In the genomic region with DNA sequence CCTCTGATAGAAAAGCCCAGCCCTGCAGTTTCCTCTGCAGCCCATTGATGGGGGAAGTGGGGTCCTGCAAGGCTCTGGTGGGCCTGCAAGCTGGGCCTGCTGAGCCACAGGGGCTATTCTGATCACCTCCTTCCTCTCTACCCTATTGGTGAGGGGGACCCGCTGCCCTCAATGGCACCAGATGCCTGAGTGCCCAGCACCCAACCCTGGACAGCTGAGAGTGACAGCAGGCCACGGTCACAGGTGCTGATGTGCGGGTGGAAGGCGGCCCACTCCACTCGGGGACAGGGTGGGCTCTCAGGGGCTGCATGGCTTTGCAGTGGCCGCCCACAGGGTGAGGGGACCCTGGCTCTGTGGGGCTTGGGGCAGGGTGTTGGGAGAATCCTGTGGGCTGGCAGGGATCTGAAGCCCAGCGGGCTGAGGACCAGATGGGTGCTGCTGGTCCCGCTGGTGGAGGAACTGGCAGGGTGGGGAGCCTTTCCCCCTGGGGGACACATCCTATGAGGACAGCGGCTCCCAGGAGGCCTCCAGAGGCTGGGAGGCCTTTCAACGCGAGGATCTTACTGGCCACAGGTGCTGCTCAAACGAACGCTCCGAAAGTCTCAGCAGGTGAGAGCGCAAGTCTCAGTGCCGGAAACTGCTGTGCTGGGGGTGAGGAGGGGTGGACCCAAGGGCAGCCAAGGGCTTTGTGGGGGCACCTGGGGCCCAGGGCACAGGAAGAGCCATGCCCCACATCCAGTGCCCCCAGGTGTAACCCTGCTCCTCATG, we compare ENCODE assay signal across 21 cellular contexts. TPM values are rescaled to one million over a fixed set of nuclear protein-coding genes. Genes with fewer than 3 reads are reported as not detected.
DNase-seq lines count a peak whose midpoint lies in the region; ATAC-seq and TF ChIP-seq lines count a peak whose summit lies in the region.
"Had no signal": no experiment of that assay in that cellular context is flagged by ENCODE, and none has a peak within 500 bp of the region (broad histone marks: within the 10 kb centered on the region; RNA-seq: fewer than 3 reads in every experiment).

No MANE protein-coding gene starts in this region.

- H3K36me3 ChIP-seq in mesenchymal stem cell (ENCODE audit: control insufficient read depth in 1 of 2, insufficient read depth in 2 of 2, low read depth in 1 of 2, low read length in 2 of 2), result no peaks in the 10 kb centered on the region
- H3K36me3 ChIP-seq in upper lobe of right lung, result no peaks in the 10 kb centered on the region
- H3K36me3 ChIP-seq: BLaER1, spleen, uterus had no signal

- H2BK12ac ChIP-seq in mesenchymal stem cell (ENCODE audit: low read length in 2 of 2), result no peak overlapping the region

- H3K14ac ChIP-seq in mesenchymal stem cell (ENCODE audit: low read length in 2 of 2), result no peak overlapping the region

- H3K36me3 Mint-ChIP-seq in activated CD4-positive, alpha-beta memory T cell treated with anti-CD3 and anti-CD28 coated beads, Interleukin-2, amount 10 ng/mL, durations not matched to agents 7 days and 5 days (ENCODE audit: low read depth), result no peaks in the 10 kb centered on the region
- no peaks in the 10 kb centered on the region for H3K36me3 Mint-ChIP-seq in activated CD4-positive, alpha-beta memory T cell treated with anti-CD3 and anti-CD28 coated beads for 36 hours
- no peaks in the 10 kb centered on the region for H3K36me3 Mint-ChIP-seq in activated CD8-positive, alpha-beta memory T cell treated with anti-CD3 and anti-CD28 coated beads, Interleukin-2, amount 10 ng/mL, durations not matched to agents 7 days and 5 days
- H3K36me3 Mint-ChIP-seq: activated naive CD4-positive, alpha-beta T cell treated with anti-CD3 and anti-CD28 coated beads, Interleukin-2, amount 50 U/mL, for 24 hours had no signal

- no peak overlapping the region for H3K27ac Mint-ChIP-seq in activated CD4-positive, alpha-beta memory T cell treated with anti-CD3 and anti-CD28 coated beads, Interleukin-2, amount 10 ng/mL, durations not matched to agents 7 days and 5 days
- H3K27ac Mint-ChIP-seq in activated CD4-positive, alpha-beta memory T cell treated with anti-CD3 and anti-CD28 coated beads for 36 hours, result no peak overlapping the region
- H3K27ac Mint-ChIP-seq in activated CD8-positive, alpha-beta memory T cell treated with anti-CD3 and anti-CD28 coated beads, Interleukin-2, amount 10 ng/mL, durations not matched to agents 7 days and 5 days, result no peak overlapping the region
- H3K27ac Mint-ChIP-seq: activated B cell treated with CpG ODN at 0.5 μM for 24 hours; activated CD8-positive, alpha-beta T cell treated with anti-CD3 and anti-CD28 coated beads, Interleukin-2, amount 10 ng/mL, durations not matched to agents 7 days and 5 days; activated naive CD4-positive, alpha-beta T cell treated with anti-CD3 and anti-CD28 coated beads, Interleukin-2, amount 50 U/mL, for 24 hours; activated T-cell treated with anti-CD3 and anti-CD28 coated beads, Interleukin-2, amount 50 U/mL, for 72 hours; nephron progenitor cell had no signal

- intact Hi-C loops in activated CD4-positive, alpha-beta memory T cell treated with anti-CD3 and anti-CD28 coated beads for 36 hours (cut with micrococcal nuclease), result no loop called here
- intact Hi-C loops in upper lobe of right lung (cut with DNase I), result no loop called here

- no peak overlapping the region for H3K18ac ChIP-seq in mesenchymal stem cell (ENCODE audit: low read depth in 1 of 2, low read length in 2 of 2)

- 82% methylated on average over 16 of the region's 16 CpGs for WGBS in mesenchymal stem cell

- H4K8ac ChIP-seq in mesenchymal stem cell (ENCODE audit: low read length), result no peak overlapping the region

- peak overlapping the region; percentile 11 for H2AK5ac ChIP-seq in mesenchymal stem cell (ENCODE audit: low read length, severe bottlenecking)

- H3K9me3 ChIP-seq in mesenchymal stem cell (ENCODE audit: control insufficient read depth, low read length) (no peaks in the 10 kb centered on the region), upper lobe of right lung (no peaks in the 10 kb centered on the region)
- H3K9me3 ChIP-seq: BLaER1, spleen, uterus had no signal

- TF ChIP-seq CTCF in upper lobe of right lung (IDR thresholded peaks at IDR 0.05), result no peak

- H3K4me2 ChIP-seq in mesenchymal stem cell (ENCODE audit: low read length, poor library complexity, severe bottlenecking), result no peak overlapping the region
- H3K4me2 ChIP-seq: BLaER1 had no signal

- peak; percentile 4 for DNase-seq in activated CD4-positive, alpha-beta memory T cell treated with anti-CD3 and anti-CD28 coated beads, Interleukin-2, amount 10 ng/mL, durations not matched to agents 7 days and 5 days
- DNase-seq in activated CD4-positive, alpha-beta memory T cell treated with anti-CD3 and anti-CD28 coated beads for 36 hours, result no peak
- DNase-seq in activated CD8-positive, alpha-beta memory T cell treated with anti-CD3 and anti-CD28 coated beads, Interleukin-2, amount 10 ng/mL, durations not matched to agents 7 days and 5 days, result peak; percentile 33
- DNase-seq in mesenchymal stem cell, result no peak
- DNase-seq in upper lobe of right lung, result no peak
- DNase-seq in NCI-H748 treated with DMSO at 0.1 percent for 48 hours (lab: John Stamatoyannopoulos, UW), result no peak
- DNase-seq in DMS114 treated with DMSO at 0.1 percent for 48 hours (lab: John Stamatoyannopoulos, UW; ENCODE audit: unreplicated experiment), result no peak
- no peak for DNase-seq in NCI-H524 (lab: John Stamatoyannopoulos, UW)
- DNase-seq: 8988T; activated B cell treated with CpG ODN at 0.5 μM for 24 hours; activated CD8-positive, alpha-beta T cell treated with anti-CD3 and anti-CD28 coated beads, Interleukin-2, amount 10 ng/mL, durations not matched to agents 7 days and 5 days; activated T-cell treated with anti-CD3 and anti-CD28 coated beads, Interleukin-2, amount 50 U/mL, for 72 hours; effector memory CD4-positive, alpha-beta T cell; NCI-H1417; NCI-H69; nephron progenitor cell; spleen; T-helper 2 cell had no signal

- H3K79me1 ChIP-seq in mesenchymal stem cell (replicated peaks; ENCODE audit: low read length, poor library complexity, severe bottlenecking), result no peaks in the 10 kb centered on the region

- no peaks in the 10 kb centered on the region for H3K4me1 Mint-ChIP-seq in activated CD4-positive, alpha-beta memory T cell treated with anti-CD3 and anti-CD28 coated beads, Interleukin-2, amount 10 ng/mL, durations not matched to agents 7 days and 5 days
- H3K4me1 Mint-ChIP-seq in activated CD4-positive, alpha-beta memory T cell treated with anti-CD3 and anti-CD28 coated beads for 36 hours (ENCODE audit: low read depth), result no peaks in the 10 kb centered on the region
- H3K4me1 Mint-ChIP-seq in activated CD8-positive, alpha-beta memory T cell treated with anti-CD3 and anti-CD28 coated beads, Interleukin-2, amount 10 ng/mL, durations not matched to agents 7 days and 5 days, result no peaks in the 10 kb centered on the region
- H3K4me1 Mint-ChIP-seq: activated B cell treated with CpG ODN at 0.5 μM for 24 hours; activated naive CD4-positive, alpha-beta T cell treated with anti-CD3 and anti-CD28 coated beads, Interleukin-2, amount 50 U/mL, for 24 hours had no signal

- H2BK15ac ChIP-seq in mesenchymal stem cell (ENCODE audit: low read depth, poor library complexity, severe bottlenecking), result no peak overlapping the region

- H3K4me3 ChIP-seq in mesenchymal stem cell (ENCODE audit: insufficient read depth in 1 of 2, low read depth in 1 of 2, low read length in 2 of 2), result no peak overlapping the region
- no peak overlapping the region for H3K4me3 ChIP-seq in upper lobe of right lung
- H3K4me3 ChIP-seq: BLaER1, spleen, uterus had no signal

- POLR2A ChIA-PET in activated CD4-positive, alpha-beta memory T cell treated with anti-CD3 and anti-CD28 coated beads, Interleukin-2, amount 10 ng/mL, durations not matched to agents 7 days and 5 days (lab: Charles Lee), result no interaction called here
- POLR2A ChIA-PET in activated CD4-positive, alpha-beta memory T cell treated with anti-CD3 and anti-CD28 coated beads for 36 hours (lab: Charles Lee), result no interaction called here

- H3K23ac ChIP-seq in mesenchymal stem cell (ENCODE audit: low read length in 2 of 2), result no peak overlapping the region

- peaks cover 3 to 21% of the 10 kb centered on the region in 2 experiments for H3K27me3 ChIP-seq in mesenchymal stem cell (ENCODE audit: control insufficient read depth in 1 of 2, insufficient read depth in 1 of 2, low read length in 2 of 2)
- H3K27me3 ChIP-seq in upper lobe of right lung, result no peaks in the 10 kb centered on the region
- H3K27me3 ChIP-seq: BLaER1, uterus had no signal

- H3K9me3 Mint-ChIP-seq in activated CD4-positive, alpha-beta memory T cell treated with anti-CD3 and anti-CD28 coated beads, Interleukin-2, amount 10 ng/mL, durations not matched to agents 7 days and 5 days, result no peaks in the 10 kb centered on the region
- no peaks in the 10 kb centered on the region for H3K9me3 Mint-ChIP-seq in activated CD4-positive, alpha-beta memory T cell treated with anti-CD3 and anti-CD28 coated beads for 36 hours
- H3K9me3 Mint-ChIP-seq in activated CD8-positive, alpha-beta memory T cell treated with anti-CD3 and anti-CD28 coated beads, Interleukin-2, amount 10 ng/mL, durations not matched to agents 7 days and 5 days (ENCODE audit: low read depth), result no peaks in the 10 kb centered on the region
- H3K9me3 Mint-ChIP-seq: activated B cell treated with CpG ODN at 0.5 μM for 24 hours; activated naive CD4-positive, alpha-beta T cell treated with anti-CD3 and anti-CD28 coated beads, Interleukin-2, amount 50 U/mL, for 24 hours; activated T-cell treated with anti-CD3 and anti-CD28 coated beads, Interleukin-2, amount 50 U/mL, for 72 hours; nephron progenitor cell had no signal

- H2BK120ac ChIP-seq in mesenchymal stem cell (ENCODE audit: low read depth, low read length), result no peak overlapping the region

- no peak overlapping the region for H2AFZ ChIP-seq in mesenchymal stem cell (ENCODE audit: low read depth, low read length)

- H3K27ac ChIP-seq in mesenchymal stem cell (ENCODE audit: low read length, poor library complexity, severe bottlenecking), result no peak overlapping the region
- H3K27ac ChIP-seq in upper lobe of right lung, result peak overlapping the region; percentile 73
- H3K27ac ChIP-seq: BLaER1, spleen, uterus had no signal

- no peak overlapping the region for H3K4me3 Mint-ChIP-seq in activated CD4-positive, alpha-beta memory T cell treated with anti-CD3 and anti-CD28 coated beads, Interleukin-2, amount 10 ng/mL, durations not matched to agents 7 days and 5 days
- no peak overlapping the region for H3K4me3 Mint-ChIP-seq in activated CD4-positive, alpha-beta memory T cell treated with anti-CD3 and anti-CD28 coated beads for 36 hours
- no peak overlapping the region for H3K4me3 Mint-ChIP-seq in activated CD8-positive, alpha-beta memory T cell treated with anti-CD3 and anti-CD28 coated beads, Interleukin-2, amount 10 ng/mL, durations not matched to agents 7 days and 5 days
- H3K4me3 Mint-ChIP-seq: activated B cell treated with CpG ODN at 0.5 μM for 24 hours; activated CD8-positive, alpha-beta T cell treated with anti-CD3 and anti-CD28 coated beads, Interleukin-2, amount 10 ng/mL, durations not matched to agents 7 days and 5 days; activated naive CD4-positive, alpha-beta T cell treated with anti-CD3 and anti-CD28 coated beads, Interleukin-2, amount 50 U/mL, for 24 hours; activated T-cell treated with anti-CD3 and anti-CD28 coated beads, Interleukin-2, amount 50 U/mL, for 72 hours; nephron progenitor cell had no signal

- no peak overlapping the region for H2BK5ac ChIP-seq in mesenchymal stem cell (ENCODE audit: low read depth, low read length, poor library complexity, severe bottlenecking)

- no peak overlapping the region for H4K91ac ChIP-seq in mesenchymal stem cell (ENCODE audit: low read length)

- H3K4me1 ChIP-seq in mesenchymal stem cell (ENCODE audit: control insufficient read depth, insufficient read depth, low read depth, low read length) (peaks cover 31% of the 10 kb centered on the region), upper lobe of right lung (peaks cover 16% of the 10 kb centered on the region)
- H3K4me1 ChIP-seq: uterus had no signal

- CTCF ChIA-PET in activated CD4-positive, alpha-beta memory T cell treated with anti-CD3 and anti-CD28 coated beads, Interleukin-2, amount 10 ng/mL, durations not matched to agents 7 days and 5 days (lab: Charles Lee), result no interaction called here
- CTCF ChIA-PET in activated CD4-positive, alpha-beta memory T cell treated with anti-CD3 and anti-CD28 coated beads for 36 hours (lab: Charles Lee), result no interaction called here
- CTCF ChIA-PET in activated CD8-positive, alpha-beta memory T cell treated with anti-CD3 and anti-CD28 coated beads, Interleukin-2, amount 10 ng/mL, durations not matched to agents 7 days and 5 days (lab: Charles Lee), result no interaction called here

- H3K4ac ChIP-seq in mesenchymal stem cell (ENCODE audit: low read depth in 1 of 2, low read length in 2 of 2), result no peak overlapping the region

- no peak overlapping the region for H3K9ac ChIP-seq in mesenchymal stem cell (ENCODE audit: low read length)
- H3K9ac ChIP-seq: BLaER1 had no signal

- ATAC-seq in activated CD8-positive, alpha-beta memory T cell treated with anti-CD3 and anti-CD28 coated beads, Interleukin-2, amount 10 ng/mL, durations not matched to agents 7 days and 5 days, result no peak
- ATAC-seq in upper lobe of right lung, result no peak
- ATAC-seq: activated CD8-positive, alpha-beta T cell treated with anti-CD3 and anti-CD28 coated beads, Interleukin-2, amount 10 ng/mL, durations not matched to agents 7 days and 5 days; activated T-cell treated with anti-CD3 and anti-CD28 coated beads, Interleukin-2, amount 50 U/mL, for 72 hours had no signal

- no peaks in the 10 kb centered on the region for H3K27me3 Mint-ChIP-seq in activated CD4-positive, alpha-beta memory T cell treated with anti-CD3 and anti-CD28 coated beads, Interleukin-2, amount 10 ng/mL, durations not matched to agents 7 days and 5 days
- H3K27me3 Mint-ChIP-seq in activated CD4-positive, alpha-beta memory T cell treated with anti-CD3 and anti-CD28 coated beads for 36 hours, result no peaks in the 10 kb centered on the region
- H3K27me3 Mint-ChIP-seq in activated CD8-positive, alpha-beta memory T cell treated with anti-CD3 and anti-CD28 coated beads, Interleukin-2, amount 10 ng/mL, durations not matched to agents 7 days and 5 days, result no peaks in the 10 kb centered on the region
- H3K27me3 Mint-ChIP-seq: activated naive CD4-positive, alpha-beta T cell treated with anti-CD3 and anti-CD28 coated beads, Interleukin-2, amount 50 U/mL, for 24 hours had no signal

RNA-seq across cellular contexts. Expression of a gene that starts 30.1 kb away (rescaled TPM):
- 10 to 100 TPM; 68.7 to 71.4 TPM for total RNA-seq in activated CD4-positive, alpha-beta memory T cell treated with anti-CD3 and anti-CD28 coated beads, Interleukin-2, amount 10 ng/mL, durations not matched to agents 7 days and 5 days
- 10 to 100 TPM; 48.4 to 51.4 TPM for total RNA-seq in activated CD4-positive, alpha-beta memory T cell treated with anti-CD3 and anti-CD28 coated beads for 36 hours
- 10 to 100 TPM; 83.8 to 85.3 TPM for total RNA-seq in activated CD8-positive, alpha-beta memory T cell treated with anti-CD3 and anti-CD28 coated beads, Interleukin-2, amount 10 ng/mL, durations not matched to agents 7 days and 5 days
- polyA plus RNA-seq in mesenchymal stem cell (2013, experiment 1 of 2), result 32.9 TPM
- 33.5 TPM for polyA plus RNA-seq in mesenchymal stem cell (2013, experiment 2 of 2)
- total RNA-seq in upper lobe of right lung, result 690 TPM

Comparison
In these comparisons a context has a peak if more than half of its experiments do, and no peak if none do; other contexts are left out.
1. DNase-seq: peak in activated CD4-positive, alpha-beta memory T cell treated with anti-CD3 and anti-CD28 coated beads, Interleukin-2, amount 10 ng/mL, durations not matched to agents 7 days and 5 days (single experiment) and activated CD8-positive, alpha-beta memory T cell treated with anti-CD3 and anti-CD28 coated beads, Interleukin-2, amount 10 ng/mL, durations not matched to agents 7 days and 5 days (single experiment); none in activated CD4-positive, alpha-beta memory T cell treated with anti-CD3 and anti-CD28 coated beads for 36 hours (single experiment), mesenchymal stem cell (single experiment), upper lobe of right lung (single experiment), NCI-H748 treated with DMSO at 0.1 percent for 48 hours (single experiment), DMS114 treated with DMSO at 0.1 percent for 48 hours (single experiment) and NCI-H524 (0 of 2).